In the genomic region with DNA sequence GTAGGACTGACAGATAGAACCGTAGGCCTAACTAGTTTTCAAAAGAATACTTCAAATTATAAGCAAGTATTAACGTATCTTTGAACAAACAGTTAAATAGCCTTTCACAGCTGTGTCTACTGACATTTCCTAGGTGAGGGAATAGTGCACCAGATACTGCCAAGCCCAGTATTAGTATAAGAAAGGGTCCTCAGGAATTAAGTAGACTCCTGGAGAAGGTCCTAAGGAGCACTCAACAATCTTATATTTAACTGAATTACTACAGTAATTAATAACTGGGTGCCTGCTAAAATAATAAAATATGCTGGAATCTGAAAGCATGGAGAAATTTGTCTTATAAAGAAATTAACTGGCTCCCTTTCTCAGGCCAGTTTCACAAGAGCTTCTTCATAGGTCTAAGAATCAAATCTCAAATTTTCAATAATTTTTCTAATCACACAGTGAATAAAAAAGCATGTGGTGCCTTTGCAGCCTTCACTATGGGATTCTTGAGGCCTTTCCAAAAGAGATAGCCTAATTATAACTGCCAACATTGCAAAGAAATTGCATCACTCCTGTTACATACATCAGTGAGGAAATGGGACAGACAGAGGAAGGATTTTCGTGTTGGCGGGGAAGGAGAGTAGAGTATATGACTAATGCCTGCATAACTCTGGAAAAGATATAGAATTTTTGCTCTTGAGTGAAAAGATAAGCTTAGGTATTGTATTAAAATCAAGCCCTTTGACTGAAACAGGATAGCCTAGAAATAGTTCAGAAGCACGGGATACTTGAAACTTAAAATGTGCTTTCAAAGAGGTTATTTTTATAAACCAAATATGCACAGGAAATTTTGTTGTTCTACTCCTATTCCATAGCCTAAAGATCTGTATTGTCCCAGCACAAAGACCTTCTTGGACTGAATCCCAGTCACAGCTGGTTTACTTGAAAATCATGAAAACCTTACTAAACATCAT, we compare ENCODE assay signal across 1 cellular context.
TF ChIP-seq lines count a peak whose summit lies in the region.

No MANE protein-coding gene starts in this region.

TF ChIP-seq in SK-N-SH, 30 proteins besides CTCF, POLR2A, EP300 and RAD21 (continued from another document):
- TF ChIP-seq MXI1 (IDR thresholded peaks at IDR 0.05; ENCODE audit: low read depth, low read length), result no peak
- peak; percentile 79 for TF ChIP-seq FOSL2 (IDR thresholded peaks at IDR 0.05; ENCODE audit: borderline replicate concordance, low read depth)
- peak; percentile 82 for TF ChIP-seq TEAD4 (IDR thresholded peaks at IDR 0.05; ENCODE audit: borderline replicate concordance, insufficient read depth)
- no peak for TF ChIP-seq YY1 (IDR thresholded peaks at IDR 0.05; ENCODE audit: low read depth)
- TF ChIP-seq FOXM1 (IDR thresholded peaks at IDR 0.05; ENCODE audit: low read depth), result peak; percentile 68; the same call in 1 of the 2 replicates
- no peak for TF ChIP-seq EZH2phosphoT487 (IDR thresholded peaks at IDR 0.05; ENCODE audit: borderline replicate concordance, low read depth)
- no peak for TF ChIP-seq GATA2 (CRISPR knock-in tag; IDR thresholded peaks at IDR 0.05)
- peak; percentile 52; the same call in 1 of the 2 replicates for TF ChIP-seq MEF2A (IDR thresholded peaks at IDR 0.05; ENCODE audit: borderline replicate concordance, low read depth)
- TF ChIP-seq TCF12 (IDR thresholded peaks at IDR 0.05), result peak; percentile 90
- TF ChIP-seq, protein P1, sequence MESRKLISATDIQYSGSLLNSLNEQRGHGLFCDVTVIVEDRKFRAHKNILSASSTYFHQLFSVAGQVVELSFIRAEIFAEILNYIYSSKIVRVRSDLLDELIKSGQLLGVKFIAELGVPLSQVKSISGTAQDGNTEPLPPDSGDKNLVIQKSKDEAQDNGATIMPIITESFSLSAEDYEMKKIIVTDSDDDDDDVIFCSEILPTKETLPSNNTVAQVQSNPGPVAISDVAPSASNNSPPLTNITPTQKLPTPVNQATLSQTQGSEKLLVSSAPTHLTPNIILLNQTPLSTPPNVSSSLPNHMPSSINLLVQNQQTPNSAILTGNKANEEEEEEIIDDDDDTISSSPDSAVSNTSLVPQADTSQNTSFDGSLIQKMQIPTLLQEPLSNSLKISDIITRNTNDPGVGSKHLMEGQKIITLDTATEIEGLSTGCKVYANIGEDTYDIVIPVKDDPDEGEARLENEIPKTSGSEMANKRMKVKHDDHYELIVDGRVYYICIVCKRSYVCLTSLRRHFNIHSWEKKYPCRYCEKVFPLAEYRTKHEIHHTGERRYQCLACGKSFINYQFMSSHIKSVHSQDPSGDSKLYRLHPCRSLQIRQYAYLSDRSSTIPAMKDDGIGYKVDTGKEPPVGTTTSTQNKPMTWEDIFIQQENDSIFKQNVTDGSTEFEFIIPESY (IDR thresholded peaks at IDR 0.05; ENCODE audit: borderline replicate concordance, low read depth), result peak; percentile 63; the same call in 1 of the 2 replicates
- TF ChIP-seq, protein P2, sequence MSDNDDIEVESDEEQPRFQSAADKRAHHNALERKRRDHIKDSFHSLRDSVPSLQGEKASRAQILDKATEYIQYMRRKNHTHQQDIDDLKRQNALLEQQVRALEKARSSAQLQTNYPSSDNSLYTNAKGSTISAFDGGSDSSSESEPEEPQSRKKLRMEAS (IDR thresholded peaks at IDR 0.05; ENCODE audit: low read depth), result 0 out of 2 replicates have a peak, but pooled peaks have one; percentile 45
- no peak for TF ChIP-seq RFX5 (IDR thresholded peaks at IDR 0.05; ENCODE audit: low read length)
- peak; percentile 87 for TF ChIP-seq NFIC (IDR thresholded peaks at IDR 0.05; ENCODE audit: borderline replicate concordance)
- peak; percentile 54; the same call in 1 of the 2 replicates for TF ChIP-seq POLR2AphosphoS5 (IDR thresholded peaks at IDR 0.05; ENCODE audit: low read depth, low read length)
- TF ChIP-seq, protein P3, sequence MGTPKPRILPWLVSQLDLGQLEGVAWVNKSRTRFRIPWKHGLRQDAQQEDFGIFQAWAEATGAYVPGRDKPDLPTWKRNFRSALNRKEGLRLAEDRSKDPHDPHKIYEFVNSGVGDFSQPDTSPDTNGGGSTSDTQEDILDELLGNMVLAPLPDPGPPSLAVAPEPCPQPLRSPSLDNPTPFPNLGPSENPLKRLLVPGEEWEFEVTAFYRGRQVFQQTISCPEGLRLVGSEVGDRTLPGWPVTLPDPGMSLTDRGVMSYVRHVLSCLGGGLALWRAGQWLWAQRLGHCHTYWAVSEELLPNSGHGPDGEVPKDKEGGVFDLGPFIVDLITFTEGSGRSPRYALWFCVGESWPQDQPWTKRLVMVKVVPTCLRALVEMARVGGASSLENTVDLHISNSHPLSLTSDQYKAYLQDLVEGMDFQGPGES (IDR thresholded peaks at IDR 0.05; ENCODE audit: low read depth, low read length), result no peak
- no peak for TF ChIP-seq TAF1 (IDR thresholded peaks at IDR 0.05; ENCODE audit: borderline replicate concordance, low read depth, low read length)
- no peak for TF ChIP-seq GABPA (IDR thresholded peaks at IDR 0.05; ENCODE audit: low read depth)
TF ChIP-seq in SK-N-SH: peak in this region for 13.
